Comparison of ENCODE assay signal across 16 cellular contexts in genomic region chr7:91892099-91892788, GRCh38. TPM values are rescaled to one million over a fixed set of nuclear protein-coding genes. Genes with fewer than 3 reads are reported as not detected.
DNase-seq lines count a peak whose midpoint lies in the region; ATAC-seq and TF ChIP-seq lines count a peak whose summit lies in the region.
"Had no signal": no experiment of that assay in that cellular context is flagged by ENCODE, and none has a peak within 500 bp of the region (broad histone marks: within the 10 kb centered on the region; RNA-seq: fewer than 3 reads in every experiment).

No MANE protein-coding gene starts in this region.

- H3K4me3 ChIP-seq in SJCRH30 (no peak overlapping the region), mesenchymal stem cell (ENCODE audit: insufficient read depth in 1 of 2, low read depth in 1 of 2, low read length in 2 of 2) (no peak overlapping the region), body of pancreas (no peak overlapping the region)
- H3K4me3 ChIP-seq: thoracic aorta had no signal

- H2AFZ ChIP-seq in mesenchymal stem cell (ENCODE audit: low read depth, low read length): no peak overlapping the region

- 19% methylated on average over 3 of the region's 3 CpGs for WGBS in mesenchymal stem cell
- WGBS in body of pancreas, 2 donors: 56 to 58% methylated on average over 3 of the region's 3 CpGs

- H3K27ac ChIP-seq in SJCRH30: peak overlapping the region; percentile 3; the same call in 1 of the 2 replicates
- H3K27ac ChIP-seq in mesenchymal stem cell (ENCODE audit: low read length, poor library complexity, severe bottlenecking): no peak overlapping the region
- H3K27ac ChIP-seq in body of pancreas: no peak overlapping the region
- H3K27ac ChIP-seq: thoracic aorta had no signal

- TF ChIP-seq POLR2A in body of pancreas (IDR thresholded peaks at IDR 0.05): no peak

- peak overlapping the region; percentile 54 for H4K8ac ChIP-seq in mesenchymal stem cell (ENCODE audit: low read length)

- H3K9me3 ChIP-seq in SJCRH30 (replicated peaks) (no peaks in the 10 kb centered on the region), mesenchymal stem cell (ENCODE audit: control insufficient read depth, low read length) (no peaks in the 10 kb centered on the region), body of pancreas (no peaks in the 10 kb centered on the region)
- H3K9me3 ChIP-seq: thoracic aorta had no signal

- H2BK5ac ChIP-seq in mesenchymal stem cell (ENCODE audit: low read depth, low read length, poor library complexity, severe bottlenecking): no peak overlapping the region

- H4K91ac ChIP-seq in mesenchymal stem cell (ENCODE audit: low read length): no peak overlapping the region

- H3K4me1 ChIP-seq in SJCRH30 (peaks cover 20% of the 10 kb centered on the region), mesenchymal stem cell (ENCODE audit: control insufficient read depth, insufficient read depth, low read depth, low read length) (no peaks in the 10 kb centered on the region), body of pancreas (no peaks in the 10 kb centered on the region)

- intact Hi-C loops in body of pancreas (cut with DNase I): no loop called here

- ATAC-seq in body of pancreas: no peak

- no peaks in the 10 kb centered on the region for H3K79me1 ChIP-seq in mesenchymal stem cell (replicated peaks; ENCODE audit: low read length, poor library complexity, severe bottlenecking)

- H2BK12ac ChIP-seq in mesenchymal stem cell (ENCODE audit: low read length in 2 of 2): peak overlapping the region in 1 of 2 experiments; percentile 54

- no peak overlapping the region for H3K18ac ChIP-seq in mesenchymal stem cell (ENCODE audit: low read depth in 1 of 2, low read length in 2 of 2)

- H3K36me3 ChIP-seq in SJCRH30 (no peaks in the 10 kb centered on the region), mesenchymal stem cell (ENCODE audit: control insufficient read depth in 1 of 2, insufficient read depth in 2 of 2, low read depth in 1 of 2, low read length in 2 of 2) (no peaks in the 10 kb centered on the region), body of pancreas (replicated peaks in 1 of 2; ENCODE audit: insufficient read depth in 1 of 2, low read depth in 2 of 2) (no peaks in the 10 kb centered on the region)
- H3K36me3 ChIP-seq: thoracic aorta had no signal

- DNase-seq in DMS 273 (lab: John Stamatoyannopoulos, UW; ENCODE audit: unreplicated experiment): peak; percentile 80
- peak; percentile 37 for DNase-seq in LHCN-M2 (ENCODE audit: low read depth)
- DNase-seq in SJCRH30: peak in 1 of 2 experiments; percentile 47
- peak; percentile 18 for DNase-seq in mesenchymal stem cell
- DNase-seq in NCI-H2107 (lab: John Stamatoyannopoulos, UW): no peak
- no peak for DNase-seq in body of pancreas
- no peak for DNase-seq in central memory CD4-positive, alpha-beta T cell
- DNase-seq in stimulated activated CD4-positive, alpha-beta T cell treated with anti-CD3 and anti-CD28 coated beads, Interleukin-4, amount 100 ng/mL, for 24 hours: no peak
- DNase-seq: activated naive CD8-positive, alpha-beta T cell treated with anti-CD3 and anti-CD28 coated beads, Interleukin-2, amount 10 ng/mL, durations not matched to agents 7 days and 5 days; activated T-cell treated with anti-CD3 and anti-CD28 coated beads, Interleukin-2, amount 50 U/mL, for 1 hour; AML-193; DMS153; effector memory CD4-positive, alpha-beta T cell; hippocampal formation; NCI-H446 treated with DMSO at 0.1 percent for 48 hours had no signal

- no peak overlapping the region for H2BK120ac ChIP-seq in mesenchymal stem cell (ENCODE audit: low read depth, low read length)

- H3K4me2 ChIP-seq in mesenchymal stem cell (ENCODE audit: low read length, poor library complexity, severe bottlenecking): no peak overlapping the region

- TF ChIP-seq CTCF in body of pancreas (IDR thresholded peaks at IDR 0.05): no peak

- peak overlapping the region; percentile 51 for H3K9ac ChIP-seq in mesenchymal stem cell (ENCODE audit: low read length)

- no peak overlapping the region for H2AK5ac ChIP-seq in mesenchymal stem cell (ENCODE audit: low read length, severe bottlenecking)

- H2BK15ac ChIP-seq in mesenchymal stem cell (ENCODE audit: low read depth, poor library complexity, severe bottlenecking): no peak overlapping the region

- H3K14ac ChIP-seq in mesenchymal stem cell (ENCODE audit: low read length in 2 of 2): no peak overlapping the region

- peak overlapping the region in 1 of 2 experiments; percentile 34 for H3K23ac ChIP-seq in mesenchymal stem cell (ENCODE audit: low read length in 2 of 2)

- H3K27me3 ChIP-seq in SJCRH30 (no peaks in the 10 kb centered on the region), mesenchymal stem cell (ENCODE audit: control insufficient read depth in 1 of 2, insufficient read depth in 1 of 2, low read length in 2 of 2) (no peaks in the 10 kb centered on the region), body of pancreas (no peaks in the 10 kb centered on the region)

- no peak overlapping the region for H3K4ac ChIP-seq in mesenchymal stem cell (ENCODE audit: low read depth in 1 of 2, low read length in 2 of 2)

RNA-seq across cellular contexts. Expression of gene MTERF1, which starts 11.7 kb away (rescaled TPM):
- 14.4 and 16.0 TPM in 2 replicates for total RNA-seq in LHCN-M2 (2014; rRNA removed)
- 3.6 TPM for polyA plus RNA-seq in LHCN-M2 (2012)
- 19.9 and 24.2 TPM in 2 replicates for total RNA-seq in SJCRH30 (2014; rRNA removed; shearing (Covaris generic))
- 6.4 TPM for polyA plus RNA-seq in mesenchymal stem cell (2013, experiment 1 of 2)
- polyA plus RNA-seq in mesenchymal stem cell (2013, experiment 2 of 2): 7.8 TPM
- total RNA-seq in body of pancreas: 1 to 10 TPM; 3.3 to 7.5 TPM

RNA-seq across cellular contexts. Expression of gene AKAP9, which starts 48.4 kb away (rescaled TPM):
- total RNA-seq in LHCN-M2 (2014; rRNA removed) (39.3 and 42.3 TPM in 2 replicates), body of pancreas (10 to 100 TPM; 70.0 to 93.9 TPM)
- 6.6 TPM for polyA plus RNA-seq in LHCN-M2 (2012)
- 49.8 and 69.9 TPM in 2 replicates for total RNA-seq in SJCRH30 (2014; rRNA removed; shearing (Covaris generic))
- polyA plus RNA-seq in mesenchymal stem cell (2013, experiment 1 of 2): 10.0 TPM
- 9.1 TPM for polyA plus RNA-seq in mesenchymal stem cell (2013, experiment 2 of 2)

Comparison
In these comparisons a context has a peak if more than half of its experiments do, and no peak if none do; other contexts are left out.
1. DNase-seq: peak in DMS 273 (single experiment), LHCN-M2 (single experiment) and mesenchymal stem cell (single experiment); none in NCI-H2107 (single experiment), body of pancreas (0 of 4), central memory CD4-positive, alpha-beta T cell (single experiment) and stimulated activated CD4-positive, alpha-beta T cell treated with anti-CD3 and anti-CD28 coated beads, Interleukin-4, amount 100 ng/mL, for 24 hours (single experiment).